Comparison of ENCODE assay signal across 14 cellular contexts in the genomic region with DNA sequence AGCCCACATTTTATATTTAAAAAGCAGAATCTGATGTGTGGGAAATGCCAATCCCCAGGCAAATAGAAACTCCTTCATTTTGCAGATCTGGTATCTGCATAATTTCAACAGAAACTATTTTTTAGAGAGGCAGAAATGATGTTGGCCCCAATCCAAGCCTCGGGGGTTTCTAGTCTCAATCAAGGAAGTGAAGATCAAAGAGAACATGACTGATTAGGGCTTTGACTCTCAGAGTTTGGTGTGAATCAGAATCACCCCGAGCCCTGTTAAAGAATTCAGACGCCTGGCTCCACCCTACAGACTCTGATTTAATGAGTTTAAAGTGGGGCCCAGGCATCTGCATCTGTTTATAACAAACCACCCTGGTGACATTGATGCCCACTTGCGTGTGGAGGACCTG. TPM values are rescaled to one million over a fixed set of nuclear protein-coding genes. Genes with fewer than 3 reads are reported as not detected.
DNase-seq lines count a peak whose midpoint lies in the region; ATAC-seq and TF ChIP-seq lines count a peak whose summit lies in the region.
"Had no signal": no experiment of that assay in that cellular context is flagged by ENCODE, and none has a peak within 500 bp of the region (broad histone marks: within the 10 kb centered on the region; RNA-seq: fewer than 3 reads in every experiment).

No MANE protein-coding gene starts in this region.

- H3K36me3 ChIP-seq in DND-41 (ENCODE audit: insufficient read depth, low read length): no peaks in the 10 kb centered on the region

- ATAC-seq in DND-41 (ENCODE audit: insufficient read depth, low read depth): 0 out of 3 replicates have a peak, but pooled peaks have one; percentile 29
- ATAC-seq in stimulated activated memory B cell treated with anti-CD40 and anti-IgM and Interleukin-4, amounts not matched to agents 10 μg/mL and 1 μg/mL and 100 μg/mL, for 72 hours: no peak
- no peak for ATAC-seq in HG03175 (IDR thresholded peaks at IDR 0.05; ENCODE audit: unreplicated experiment)
- ATAC-seq in sciatic nerve: no peak

- H4K20me1 ChIP-seq in DND-41 (ENCODE audit: insufficient read depth, low read length): no peaks in the 10 kb centered on the region

- H2AFZ ChIP-seq in DND-41 (ENCODE audit: low read depth, low read length): no peak overlapping the region

- H3K4me2 ChIP-seq in DND-41 (ENCODE audit: insufficient read depth, low read length): no peak overlapping the region

- H3K27ac Mint-ChIP-seq in stimulated activated memory B cell treated with anti-CD40 and anti-IgM and Interleukin-4, amounts not matched to agents 10 μg/mL and 1 μg/mL and 100 μg/mL, for 72 hours: no peak overlapping the region
- H3K27ac Mint-ChIP-seq: IgD-negative memory B cell, memory B cell had no signal

- H3K9me3 Mint-ChIP-seq in stimulated activated memory B cell treated with anti-CD40 and anti-IgM and Interleukin-4, amounts not matched to agents 10 μg/mL and 1 μg/mL and 100 μg/mL, for 72 hours: no peaks in the 10 kb centered on the region
- H3K9me3 Mint-ChIP-seq: IgD-negative memory B cell, memory B cell had no signal

- no peaks in the 10 kb centered on the region for H3K4me1 ChIP-seq in DND-41 (ENCODE audit: insufficient read depth, low read length)

- no peak overlapping the region for H3K9ac ChIP-seq in DND-41 (ENCODE audit: low read depth, low read length)

- no peaks in the 10 kb centered on the region for H3K79me2 ChIP-seq in DND-41 (ENCODE audit: insufficient read depth, low read length)

- H3K9me3 ChIP-seq in DND-41 (ENCODE audit: insufficient read depth, low read length, severe bottlenecking): no peaks in the 10 kb centered on the region

- H3K27me3 Mint-ChIP-seq in stimulated activated memory B cell treated with anti-CD40 and anti-IgM and Interleukin-4, amounts not matched to agents 10 μg/mL and 1 μg/mL and 100 μg/mL, for 72 hours: no peaks in the 10 kb centered on the region
- H3K27me3 Mint-ChIP-seq: IgD-negative memory B cell, memory B cell had no signal

- TF ChIP-seq CTCF in DND-41 (IDR thresholded peaks at IDR 0.05; ENCODE audit: borderline replicate concordance, extremely low read depth, low read length, poor library complexity, severe bottlenecking): no peak

- no peak overlapping the region for H3K4me3 ChIP-seq in DND-41 (ENCODE audit: low read depth in 1 of 2, low read length in 2 of 2)

- no peak overlapping the region for H3K27ac ChIP-seq in DND-41 (ENCODE audit: low read length)

- no peaks in the 10 kb centered on the region for H3K36me3 Mint-ChIP-seq in stimulated activated memory B cell treated with anti-CD40 and anti-IgM and Interleukin-4, amounts not matched to agents 10 μg/mL and 1 μg/mL and 100 μg/mL, for 72 hours
- H3K36me3 Mint-ChIP-seq: IgD-negative memory B cell, memory B cell had no signal

- no peak overlapping the region for H3K4me3 Mint-ChIP-seq in stimulated activated memory B cell treated with anti-CD40 and anti-IgM and Interleukin-4, amounts not matched to agents 10 μg/mL and 1 μg/mL and 100 μg/mL, for 72 hours
- H3K4me3 Mint-ChIP-seq: IgD-negative memory B cell, memory B cell had no signal

- peak; percentile 32 for DNase-seq in DND-41
- peak; percentile 31 for DNase-seq in NCI-H69 (lab: John Stamatoyannopoulos, UW)
- DNase-seq in activated T-helper 9 cell treated with anti-CD3 and anti-CD28 coated beads, Interleukin-2, amount 50 U/mL, for 16 hours (ENCODE audit: low read depth): peak; percentile 4
- DNase-seq in stimulated activated CD4-positive, alpha-beta T cell treated with anti-CD3 and anti-CD28 coated beads, Interleukin-15, amount 100 ng/mL, for 48 hours (ENCODE audit: low read depth in 2 of 2): peak; percentile 54 to 58
- no peak for DNase-seq in UCSD-AML1 (lab: John Stamatoyannopoulos, UW; ENCODE audit: unreplicated experiment)
- DNase-seq in sciatic nerve (ENCODE audit: low spot score): no peak
- DNase-seq: COR-L47, NCI-H524, right cardiac atrium, T1000 had no signal

- H3K4me1 Mint-ChIP-seq in stimulated activated memory B cell treated with anti-CD40 and anti-IgM and Interleukin-4, amounts not matched to agents 10 μg/mL and 1 μg/mL and 100 μg/mL, for 72 hours: peaks cover 5% of the 10 kb centered on the region

- intact Hi-C loops in sciatic nerve (cut with DNase I): no loop called here

- no peaks in the 10 kb centered on the region for H3K27me3 ChIP-seq in DND-41 (ENCODE audit: insufficient read depth, low read length, poor library complexity)

RNA-seq across cellular contexts. Expression of a gene that starts 36.7 kb away (rescaled TPM):
- 92.1 TPM for total RNA-seq in sciatic nerve

Comparison
In these comparisons a context has a peak if more than half of its experiments do, and no peak if none do; other contexts are left out.
1. DNase-seq: peak in DND-41 (single experiment), NCI-H69 (single experiment), activated T-helper 9 cell treated with anti-CD3 and anti-CD28 coated beads, Interleukin-2, amount 50 U/mL, for 16 hours (single experiment) and stimulated activated CD4-positive, alpha-beta T cell treated with anti-CD3 and anti-CD28 coated beads, Interleukin-15, amount 100 ng/mL, for 48 hours (2 of 2); none in UCSD-AML1 (single experiment) and sciatic nerve (single experiment).